ENCODE assay signal across 12 cellular contexts in genomic region chr10:130808243-130808642, GRCh38.
DNase-seq lines count a peak whose midpoint lies in the region; ATAC-seq and TF ChIP-seq lines count a peak whose summit lies in the region.
"Had no signal": no experiment of that assay in that cellular context is flagged by ENCODE, and none has a peak within 500 bp of the region (broad histone marks: within the 10 kb centered on the region; RNA-seq: fewer than 3 reads in every experiment).

No MANE protein-coding gene starts in this region.

- no TSS peak for BruUV-seq in Calu3 (replicated peaks; lab: Mats Ljungman, UMichigan)

- intact Hi-C loops in Calu3 (cut with micrococcal nuclease; ENCODE audit: unreplicated experiment) = no loop called here

- H3K27me3 Mint-ChIP-seq in Calu3 (ENCODE audit: unreplicated experiment) = no peaks in the 10 kb centered on the region
- H3K27me3 Mint-ChIP-seq: CD4-positive, alpha-beta memory T cell had no signal

- no peak overlapping the region for H3K4me3 Mint-ChIP-seq in stimulated activated effector memory CD8-positive, alpha-beta T cell treated with anti-CD3 and anti-CD28 coated beads, Interleukin-12 subunit alpha, Interleukin-12 subunit beta, amount 100 ng/mL, for 72 hours
- H3K4me3 Mint-ChIP-seq in Calu3 (ENCODE audit: low read depth, unreplicated experiment) = no peak overlapping the region
- H3K4me3 Mint-ChIP-seq: CD4-positive, alpha-beta memory T cell had no signal

- CTCF ChIA-PET in Calu3 (lab: Charles Lee) = no interaction called here

- H3K9me3 Mint-ChIP-seq in stimulated activated effector memory CD8-positive, alpha-beta T cell treated with anti-CD3 and anti-CD28 coated beads, Interleukin-12 subunit alpha, Interleukin-12 subunit beta, amount 100 ng/mL, for 72 hours = no peaks in the 10 kb centered on the region
- H3K9me3 Mint-ChIP-seq in Calu3 (ENCODE audit: low read depth, unreplicated experiment) = peaks cover 7% of the 10 kb centered on the region

- TF ChIP-seq CTCF in Calu3 (IDR thresholded peaks at IDR 0.05; ENCODE audit: unreplicated experiment) = no peak

- H3K27ac Mint-ChIP-seq in stimulated activated effector memory CD8-positive, alpha-beta T cell treated with anti-CD3 and anti-CD28 coated beads, Interleukin-12 subunit alpha, Interleukin-12 subunit beta, amount 100 ng/mL, for 72 hours = no peak overlapping the region
- H3K27ac Mint-ChIP-seq in Calu3 (ENCODE audit: unreplicated experiment) = no peak overlapping the region
- H3K27ac Mint-ChIP-seq: CD4-positive, alpha-beta memory T cell had no signal

- no peaks in the 10 kb centered on the region for H3K4me1 Mint-ChIP-seq in stimulated activated effector memory CD8-positive, alpha-beta T cell treated with anti-CD3 and anti-CD28 coated beads, Interleukin-12 subunit alpha, Interleukin-12 subunit beta, amount 100 ng/mL, for 72 hours
- H3K4me1 Mint-ChIP-seq in Calu3 (ENCODE audit: low read depth, unreplicated experiment) = no peaks in the 10 kb centered on the region
- H3K4me1 Mint-ChIP-seq: CD4-positive, alpha-beta memory T cell had no signal

- peak; percentile 35 for DNase-seq in ecto neural progenitor cell (ENCODE audit: low spot score)
- peak; percentile 26 for DNase-seq in left lobe of liver (ENCODE audit: low spot score)
- DNase-seq in stimulated activated effector memory CD8-positive, alpha-beta T cell treated with anti-CD3 and anti-CD28 coated beads, Interleukin-12 subunit alpha, Interleukin-12 subunit beta, amount 100 ng/mL, for 72 hours (ENCODE audit: low spot score in 2 of 2) = no peak
- DNase-seq in Calu3 = no peak
- DNase-seq in activated CD4-positive, alpha-beta T cell treated with anti-CD3 and anti-CD28 coated beads for 4 hours = no peak
- DNase-seq in iPS-NIHi7 (ENCODE audit: extremely low spot score) = no peak
- DNase-seq: BE2C; CD4-positive, alpha-beta memory T cell; DMS79 treated with DMSO at 0.1 percent for 48 hours; EL had no signal

- H3K36me3 Mint-ChIP-seq in stimulated activated effector memory CD8-positive, alpha-beta T cell treated with anti-CD3 and anti-CD28 coated beads, Interleukin-12 subunit alpha, Interleukin-12 subunit beta, amount 100 ng/mL, for 72 hours = no peaks in the 10 kb centered on the region
- H3K36me3 Mint-ChIP-seq in Calu3 (ENCODE audit: insufficient read depth, unreplicated experiment) = no peaks in the 10 kb centered on the region
- H3K36me3 Mint-ChIP-seq: CD4-positive, alpha-beta memory T cell had no signal

- no peak for ATAC-seq in left lobe of liver
- ATAC-seq in stimulated activated effector memory CD8-positive, alpha-beta T cell treated with anti-CD3 and anti-CD28 coated beads, Interleukin-12 subunit alpha, Interleukin-12 subunit beta, amount 100 ng/mL, for 72 hours = peak; percentile 5
- ATAC-seq: A549, HepG2 had no signal

Comparison
In these comparisons a context has a peak if more than half of its experiments do, and no peak if none do; other contexts are left out.
1. DNase-seq: peak in ecto neural progenitor cell (single experiment) and left lobe of liver (single experiment); none in stimulated activated effector memory CD8-positive, alpha-beta T cell treated with anti-CD3 and anti-CD28 coated beads, Interleukin-12 subunit alpha, Interleukin-12 subunit beta, amount 100 ng/mL, for 72 hours (0 of 2), Calu3 (single experiment), activated CD4-positive, alpha-beta T cell treated with anti-CD3 and anti-CD28 coated beads for 4 hours (0 of 2) and iPS-NIHi7 (single experiment).